ENCODE assay signal across 30 cellular contexts in the genomic region with DNA sequence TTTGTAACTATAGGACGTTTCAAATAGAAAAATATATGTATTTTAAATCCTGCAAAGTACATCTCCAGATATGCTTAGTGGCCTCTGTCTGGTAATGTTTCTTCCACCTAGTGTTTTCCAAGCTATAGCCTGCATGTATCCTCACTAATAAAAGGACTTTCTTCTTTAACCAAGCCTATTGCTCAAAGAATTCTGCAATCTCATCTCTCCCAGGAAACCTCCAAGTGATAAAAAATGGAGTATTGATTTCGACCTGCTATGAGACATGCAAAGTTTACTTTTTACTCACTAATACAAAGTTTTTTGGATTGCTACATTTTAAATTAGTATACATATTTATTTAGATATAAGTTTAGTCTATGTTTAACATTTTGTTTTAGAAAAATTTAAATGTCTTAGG. TPM values are rescaled to one million over a fixed set of nuclear protein-coding genes. Genes with fewer than 3 reads are reported as not detected.
"Had no signal": no experiment of that assay in that cellular context is flagged by ENCODE, and none has a peak within 500 bp of the region (broad histone marks: within the 10 kb centered on the region; RNA-seq: fewer than 3 reads in every experiment).

No MANE protein-coding gene starts in this region.

- H3K79me2 ChIP-seq: parathyroid adenoma had no signal

- H3K36me3 ChIP-seq: neural progenitor cell, ovary, right lobe of liver, sigmoid colon, stomach, thoracic aorta, thyroid gland, tibial nerve, upper lobe of left lung, vagina had no signal

- H3K4me1 Mint-ChIP-seq: natural killer cell; stimulated activated effector memory CD8-positive, alpha-beta T cell treated with anti-CD3 and anti-CD28 coated beads, Interleukin-12 subunit alpha, Interleukin-12 subunit beta, amount 100 ng/mL, for 72 hours; stimulated activated naive B cell treated with anti-CD40 and anti-IgM and Interleukin-4, amounts not matched to agents 10 μg/mL and 1 μg/mL and 100 μg/mL, for 72 hours had no signal

- H3K27ac Mint-ChIP-seq: natural killer cell; nephron; neural progenitor cell; progenitor cell of endocrine pancreas; stimulated activated effector memory CD8-positive, alpha-beta T cell treated with anti-CD3 and anti-CD28 coated beads, Interleukin-12 subunit alpha, Interleukin-12 subunit beta, amount 100 ng/mL, for 72 hours; stimulated activated naive B cell treated with anti-CD40 and anti-IgM and Interleukin-4, amounts not matched to agents 10 μg/mL and 1 μg/mL and 100 μg/mL, for 72 hours; stimulated activated naive CD8-positive, alpha-beta T cell treated with anti-CD3 and anti-CD28 coated beads, Interleukin-15, Interleukin-2, amounts not matched to agents 100 ng/mL and 50 ng/mL, for 24 hours had no signal

- H3K9ac ChIP-seq: neural progenitor cell, parathyroid adenoma had no signal

- H3K36me3 Mint-ChIP-seq: natural killer cell; neural progenitor cell; stimulated activated effector memory CD8-positive, alpha-beta T cell treated with anti-CD3 and anti-CD28 coated beads, Interleukin-12 subunit alpha, Interleukin-12 subunit beta, amount 100 ng/mL, for 72 hours; stimulated activated naive B cell treated with anti-CD40 and anti-IgM and Interleukin-4, amounts not matched to agents 10 μg/mL and 1 μg/mL and 100 μg/mL, for 72 hours had no signal

- H3K9me3 ChIP-seq: ovary, psoas muscle, right lobe of liver, sigmoid colon, stomach, thoracic aorta, thyroid gland, tibial nerve, upper lobe of left lung, vagina had no signal

- H3K27me3 Mint-ChIP-seq: progenitor cell of endocrine pancreas; stimulated activated naive B cell treated with anti-CD40 and anti-IgM and Interleukin-4, amounts not matched to agents 10 μg/mL and 1 μg/mL and 100 μg/mL, for 72 hours; stimulated activated naive CD8-positive, alpha-beta T cell treated with anti-CD3 and anti-CD28 coated beads, Interleukin-15, Interleukin-2, amounts not matched to agents 100 ng/mL and 50 ng/mL, for 24 hours had no signal

- H3K4me1 ChIP-seq: parathyroid adenoma, psoas muscle, right lobe of liver, sigmoid colon, stomach, thyroid gland, upper lobe of left lung, vagina had no signal

- FAIRE-seq: small intestine, urothelium cell line had no signal

- ATAC-seq: natural killer cell; psoas muscle; right cardiac atrium; right lobe of liver; stimulated activated effector memory CD8-positive, alpha-beta T cell treated with anti-CD3 and anti-CD28 coated beads, Interleukin-12 subunit alpha, Interleukin-12 subunit beta, amount 100 ng/mL, for 72 hours; stimulated activated naive B cell treated with anti-CD40 and anti-IgM and Interleukin-4, amounts not matched to agents 10 μg/mL and 1 μg/mL and 100 μg/mL, for 72 hours had no signal

- H3K4me3 Mint-ChIP-seq: natural killer cell; nephron; neural progenitor cell; stimulated activated effector memory CD8-positive, alpha-beta T cell treated with anti-CD3 and anti-CD28 coated beads, Interleukin-12 subunit alpha, Interleukin-12 subunit beta, amount 100 ng/mL, for 72 hours; stimulated activated naive B cell treated with anti-CD40 and anti-IgM and Interleukin-4, amounts not matched to agents 10 μg/mL and 1 μg/mL and 100 μg/mL, for 72 hours; stimulated activated naive CD8-positive, alpha-beta T cell treated with anti-CD3 and anti-CD28 coated beads, Interleukin-15, Interleukin-2, amounts not matched to agents 100 ng/mL and 50 ng/mL, for 24 hours had no signal

- H3K4me3 ChIP-seq: neural progenitor cell, ovary, psoas muscle, right lobe of liver, sigmoid colon, stomach, thoracic aorta, thyroid gland, tibial nerve, upper lobe of left lung, vagina had no signal

- H3K9me3 Mint-ChIP-seq: nephron; neural progenitor cell; stimulated activated effector memory CD8-positive, alpha-beta T cell treated with anti-CD3 and anti-CD28 coated beads, Interleukin-12 subunit alpha, Interleukin-12 subunit beta, amount 100 ng/mL, for 72 hours; stimulated activated naive B cell treated with anti-CD40 and anti-IgM and Interleukin-4, amounts not matched to agents 10 μg/mL and 1 μg/mL and 100 μg/mL, for 72 hours; stimulated activated naive CD8-positive, alpha-beta T cell treated with anti-CD3 and anti-CD28 coated beads, Interleukin-15, Interleukin-2, amounts not matched to agents 100 ng/mL and 50 ng/mL, for 24 hours had no signal

- H3K27ac ChIP-seq: neural progenitor cell, ovary, parathyroid adenoma, psoas muscle, right lobe of liver, sigmoid colon, stomach, thoracic aorta, thyroid gland, tibial nerve, upper lobe of left lung, vagina had no signal

- H2AFZ ChIP-seq: neural progenitor cell, parathyroid adenoma had no signal

- DNase-seq: natural killer cell; occipital lobe; ovary; posterior cingulate gyrus; psoas muscle; right cardiac atrium; right lobe of liver; sigmoid colon; small intestine; stimulated activated CD4-positive, alpha-beta T cell treated with anti-CD3 and anti-CD28 coated beads, Interleukin-15, amount 100 ng/mL, for 24 hours; stimulated activated CD4-positive, alpha-beta T cell treated with anti-CD3 and anti-CD28 coated beads, Interleukin-2, amount 100 ng/mL, for 24 hours; stimulated activated CD4-positive, alpha-beta T cell treated with anti-CD3 and anti-CD28 coated beads, Interleukin-2, amount 100 ng/mL, for 48 hours; stimulated activated CD4-positive, alpha-beta T cell treated with anti-CD3 and anti-CD28 coated beads, Interleukin-4, amount 100 ng/mL, for 24 hours; stimulated activated naive B cell treated with anti-CD40 and anti-IgM and Interleukin-4, amounts not matched to agents 10 μg/mL and 1 μg/mL and 100 μg/mL, for 72 hours; stimulated activated naive CD4-positive, alpha-beta T cell treated with Interleukin-2 at 50 U/mL for 16 hours; stomach; thyroid gland; trophoblast cell; upper lobe of left lung had no signal

- H3K27me3 ChIP-seq: neural progenitor cell, ovary, right lobe of liver, sigmoid colon, stomach, thyroid gland, tibial nerve, upper lobe of left lung, vagina had no signal

- H3K4me2 ChIP-seq: neural progenitor cell had no signal

RNA-seq across cellular contexts. Expression of a gene that starts 23.3 kb away (rescaled TPM):
- total RNA-seq: natural killer cell, osteoblast had no signal
